Comparison of ENCODE assay signal across 1 cellular context in the genomic region with DNA sequence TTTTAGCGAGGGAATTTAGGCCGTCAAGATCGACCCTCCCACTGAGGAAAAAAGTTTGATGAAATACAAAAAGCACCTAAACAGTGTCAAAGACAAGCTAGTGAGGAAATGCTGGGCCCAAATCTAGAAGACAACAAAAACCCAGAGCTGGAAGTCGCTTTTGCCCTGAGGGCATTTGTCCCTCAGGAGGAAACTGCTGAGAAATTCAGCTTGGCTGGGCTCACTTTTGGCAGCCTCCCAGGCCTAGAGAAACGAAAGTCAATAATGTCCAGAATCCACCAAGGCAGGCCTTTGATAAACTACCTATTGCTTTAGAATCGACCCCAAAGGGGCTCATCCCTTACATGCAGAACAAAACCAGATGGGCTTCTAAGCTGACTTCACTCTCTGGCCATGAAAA.
TF ChIP-seq lines count a peak whose summit lies in the region.

No MANE protein-coding gene starts in this region.

TF ChIP-seq in HepG2, 621 proteins besides CTCF, POLR2A, EP300 and RAD21 (continued from another document):
- TF ChIP-seq IRX3 (CRISPR knock-in tag; IDR thresholded peaks at IDR 0.05; ENCODE audit: borderline replicate concordance, low read depth) (no peak), ZNF713 (CRISPR knock-in tag; IDR thresholded peaks at IDR 0.05) (no peak), ZNF253 (CRISPR knock-in tag; IDR thresholded peaks at IDR 0.05; ENCODE audit: borderline replicate concordance) (no peak), ZNF143 (CRISPR knock-in tag; IDR thresholded peaks at IDR 0.05) (no peak), RFX1 (IDR thresholded peaks at IDR 0.05) (no peak), RORA (CRISPR knock-in tag; IDR thresholded peaks at IDR 0.05) (no peak)
- TF ChIP-seq, protein P1, sequence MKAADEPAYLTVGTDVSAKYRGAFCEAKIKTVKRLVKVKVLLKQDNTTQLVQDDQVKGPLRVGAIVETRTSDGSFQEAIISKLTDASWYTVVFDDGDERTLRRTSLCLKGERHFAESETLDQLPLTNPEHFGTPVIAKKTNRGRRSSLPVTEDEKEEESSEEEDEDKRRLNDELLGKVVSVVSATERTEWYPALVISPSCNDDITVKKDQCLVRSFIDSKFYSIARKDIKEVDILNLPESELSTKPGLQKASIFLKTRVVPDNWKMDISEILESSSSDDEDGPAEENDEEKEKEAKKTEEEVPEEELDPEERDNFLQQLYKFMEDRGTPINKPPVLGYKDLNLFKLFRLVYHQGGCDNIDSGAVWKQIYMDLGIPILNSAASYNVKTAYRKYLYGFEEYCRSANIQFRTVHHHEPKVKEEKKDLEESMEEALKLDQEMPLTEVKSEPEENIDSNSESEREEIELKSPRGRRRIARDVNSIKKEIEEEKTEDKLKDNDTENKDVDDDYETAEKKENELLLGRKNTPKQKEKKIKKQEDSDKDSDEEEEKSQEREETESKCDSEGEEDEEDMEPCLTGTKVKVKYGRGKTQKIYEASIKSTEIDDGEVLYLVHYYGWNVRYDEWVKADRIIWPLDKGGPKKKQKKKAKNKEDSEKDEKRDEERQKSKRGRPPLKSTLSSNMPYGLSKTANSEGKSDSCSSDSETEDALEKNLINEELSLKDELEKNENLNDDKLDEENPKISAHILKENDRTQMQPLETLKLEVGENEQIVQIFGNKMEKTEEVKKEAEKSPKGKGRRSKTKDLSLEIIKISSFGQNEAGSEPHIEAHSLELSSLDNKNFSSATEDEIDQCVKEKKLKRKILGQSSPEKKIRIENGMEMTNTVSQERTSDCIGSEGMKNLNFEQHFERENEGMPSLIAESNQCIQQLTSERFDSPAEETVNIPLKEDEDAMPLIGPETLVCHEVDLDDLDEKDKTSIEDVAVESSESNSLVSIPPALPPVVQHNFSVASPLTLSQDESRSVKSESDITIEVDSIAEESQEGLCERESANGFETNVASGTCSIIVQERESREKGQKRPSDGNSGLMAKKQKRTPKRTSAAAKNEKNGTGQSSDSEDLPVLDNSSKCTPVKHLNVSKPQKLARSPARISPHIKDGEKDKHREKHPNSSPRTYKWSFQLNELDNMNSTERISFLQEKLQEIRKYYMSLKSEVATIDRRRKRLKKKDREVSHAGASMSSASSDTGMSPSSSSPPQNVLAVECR (CRISPR knock-in tag; IDR thresholded peaks at IDR 0.05; ENCODE audit: borderline replicate concordance): no peak
TF ChIP-seq in HepG2: peak in this region for 0.
